In the genomic region with DNA sequence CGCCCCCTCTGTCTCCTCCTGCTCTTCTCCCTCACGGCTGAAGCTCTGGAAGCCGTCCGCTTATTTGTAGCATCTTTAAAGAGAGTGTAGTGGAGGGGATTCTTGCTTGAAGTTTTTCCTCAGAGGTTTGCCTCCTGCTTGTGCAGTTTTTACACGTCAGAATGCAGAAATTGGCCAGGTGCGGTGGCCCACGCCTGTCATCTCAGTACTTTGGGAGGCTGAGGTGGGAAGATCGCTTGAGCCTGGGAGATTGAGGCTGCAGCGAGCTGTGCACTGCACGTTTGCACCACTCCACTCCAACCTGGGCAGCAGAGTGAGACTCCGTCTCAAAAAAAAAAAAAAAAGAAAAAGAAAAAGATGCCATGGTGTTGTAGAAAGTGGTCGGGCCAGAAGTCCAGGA, we compare ENCODE assay signal across 33 cellular contexts.
DNase-seq lines count a peak whose midpoint lies in the region; ATAC-seq and TF ChIP-seq lines count a peak whose summit lies in the region.
"Had no signal": no experiment of that assay in that cellular context is flagged by ENCODE, and none has a peak within 500 bp of the region (broad histone marks: within the 10 kb centered on the region; RNA-seq: fewer than 3 reads in every experiment).

No MANE protein-coding gene starts in this region.

- POLR2A ChIA-PET in RWPE1 (lab: Yijun Ruan, JAX; ENCODE audit: low non-redundant PET) = no interaction called here
- POLR2A ChIA-PET in WTC11 (lab: Charles Lee) = no interaction called here

- no peaks in the 10 kb centered on the region for H3K79me1 ChIP-seq in neuronal stem cell (ENCODE audit: low read depth, low read length)

- H2BK5ac ChIP-seq in neuronal stem cell (ENCODE audit: low read length) = no peak overlapping the region

- no CpG with 5 or more reads among the region's 12 CpGs for WGBS in neuronal stem cell (ENCODE audit: extremely low coverage in 2 of 2, insufficient read length in 2 of 2, insufficient replicate concordance in 1 of 2), 2 donors

- H2AFZ ChIP-seq in neuronal stem cell (ENCODE audit: low read length) = no peak overlapping the region

- no peak overlapping the region for H3K18ac ChIP-seq in neuronal stem cell (ENCODE audit: low read length)

- no peak overlapping the region for H2BK15ac ChIP-seq in neuronal stem cell (ENCODE audit: low read length)

- no peaks in the 10 kb centered on the region for H3K27me3 Mint-ChIP-seq in WTC11 (ENCODE audit: low read depth)

- peak overlapping the region; percentile 43; the same call in 1 of the 2 replicates for H3K27ac Mint-ChIP-seq in WTC11
- H3K27ac Mint-ChIP-seq: B cell; CD14-positive monocyte; CD4-positive, alpha-beta memory T cell; CD4-positive, alpha-beta T cell; CD4-positive, CD25-positive, alpha-beta regulatory T cell; CD8-positive, alpha-beta memory T cell; CD8-positive, alpha-beta T cell had no signal

- H3K36me3 Mint-ChIP-seq in WTC11 = peaks cover 25% of the 10 kb centered on the region; the same call in 1 of the 2 replicates
- H3K36me3 Mint-ChIP-seq: CD4-positive, alpha-beta memory T cell; CD4-positive, CD25-positive, alpha-beta regulatory T cell; CD8-positive, alpha-beta memory T cell; CD8-positive, alpha-beta T cell had no signal

- no peak overlapping the region for H3K9ac ChIP-seq in neuronal stem cell (ENCODE audit: low read depth, low read length, poor library complexity)
- H3K9ac ChIP-seq: BLaER1; BLaER1 treated with 17β-estradiol and CSF1 and Interleukin-3, amounts not matched to agents 10 nM and 100 nM had no signal

- H3K27me3 ChIP-seq in neuronal stem cell (ENCODE audit: control insufficient read depth in 3 of 3, insufficient read depth in 3 of 3, low read depth in 1 of 3, low read length in 3 of 3) = no peaks in the 10 kb centered on the region
- H3K27me3 ChIP-seq: BE2C; BLaER1; BLaER1 treated with 17β-estradiol and CSF1 and Interleukin-3, amounts not matched to agents 10 nM and 100 nM had no signal

- no peak overlapping the region for H2AK5ac ChIP-seq in neuronal stem cell (ENCODE audit: low read depth, low read length)

- 0 out of 2 replicates have a peak overlapping the region, but pooled peaks have one; percentile 3 for H3K27ac ChIP-seq in RWPE1
- H3K27ac ChIP-seq in neuronal stem cell (replicated peaks; ENCODE audit: low read length) = no peak overlapping the region
- H3K27ac ChIP-seq: 22Rv1; A549; BLaER1; BLaER1 treated with 17β-estradiol and CSF1 and Interleukin-3, amounts not matched to agents 10 nM and 100 nM; C4-2B had no signal

- H3K4me1 ChIP-seq in neuronal stem cell (ENCODE audit: control insufficient read depth in 2 of 2, insufficient read depth in 1 of 2, low read depth in 1 of 2, low read length in 2 of 2) = peaks cover 9 to 18% of the 10 kb centered on the region in 2 donors
- H3K4me1 ChIP-seq: A549, BE2C, Caco-2 had no signal

- H4K8ac ChIP-seq in neuronal stem cell (ENCODE audit: low read depth, low read length) = no peak overlapping the region

- no peak overlapping the region for H3K4me2 ChIP-seq in neuronal stem cell (ENCODE audit: insufficient read depth, low read length, poor library complexity, severe bottlenecking)
- H3K4me2 ChIP-seq: A549; BLaER1; BLaER1 treated with 17β-estradiol and CSF1 and Interleukin-3, amounts not matched to agents 10 nM and 100 nM had no signal

- H3K4me1 Mint-ChIP-seq in WTC11 = peaks cover 29% of the 10 kb centered on the region
- H3K4me1 Mint-ChIP-seq: CD14-positive monocyte; CD4-positive, CD25-positive, alpha-beta regulatory T cell had no signal

- no peaks in the 10 kb centered on the region for H3K9me3 ChIP-seq in neuronal stem cell (replicated peaks in 1 of 2; ENCODE audit: control insufficient read depth in 2 of 2, insufficient read depth in 1 of 2, low read depth in 1 of 2, low read length in 2 of 2)
- H3K9me3 ChIP-seq: A549; BE2C; BLaER1; BLaER1 treated with 17β-estradiol and CSF1 and Interleukin-3, amounts not matched to agents 10 nM and 100 nM; Caco-2 had no signal

- no peak overlapping the region for H2BK12ac ChIP-seq in neuronal stem cell (ENCODE audit: low read length)

- H3K23ac ChIP-seq in neuronal stem cell (ENCODE audit: low read depth, low read length, poor library complexity) = no peak overlapping the region

- peaks cover 35 to 86% of the 10 kb centered on the region in 2 donors for H3K36me3 ChIP-seq in neuronal stem cell (replicated peaks in 1 of 2; ENCODE audit: control insufficient read depth in 2 of 2, insufficient read depth in 2 of 2, low read length in 2 of 2)
- H3K36me3 ChIP-seq: BE2C had no signal

- no peaks in the 10 kb centered on the region for H3K9me3 Mint-ChIP-seq in WTC11
- H3K9me3 Mint-ChIP-seq: CD14-positive monocyte; CD4-positive, alpha-beta memory T cell; CD4-positive, alpha-beta T cell; CD8-positive, alpha-beta memory T cell; CD8-positive, alpha-beta T cell had no signal

- ATAC-seq in WTC11 (no peak), HG02981 (IDR thresholded peaks at IDR 0.05; ENCODE audit: unreplicated experiment) (no peak), HG02798 (IDR thresholded peaks at IDR 0.05; ENCODE audit: poor library complexity, unreplicated experiment) (no peak)
- ATAC-seq: A549; CD8-positive, alpha-beta T cell had no signal

- H3K14ac ChIP-seq in neuronal stem cell (ENCODE audit: low read length) = no peak overlapping the region

- no peak for TF ChIP-seq CTCF in RWPE1 (conservative IDR thresholded peaks at IDR 0.05; ENCODE audit: low read depth)
- no peak for TF ChIP-seq CTCF in WTC11 (IDR thresholded peaks at IDR 0.05)

- peak overlapping the region; percentile 12 for H4K91ac ChIP-seq in neuronal stem cell (ENCODE audit: low read depth, low read length, poor library complexity)

- H3K4me3 ChIP-seq in neuronal stem cell (ENCODE audit: low read length in 2 of 2) = no peak overlapping the region
- H3K4me3 ChIP-seq: A549; BLaER1; BLaER1 treated with 17β-estradiol and CSF1 and Interleukin-3, amounts not matched to agents 10 nM and 100 nM had no signal

- no peak overlapping the region for H3K4me3 Mint-ChIP-seq in WTC11
- H3K4me3 Mint-ChIP-seq: B cell; CD14-positive monocyte; CD4-positive, alpha-beta memory T cell; CD4-positive, alpha-beta T cell; CD4-positive, CD25-positive, alpha-beta regulatory T cell; CD8-positive, alpha-beta memory T cell; CD8-positive, alpha-beta T cell had no signal

- H2BK120ac ChIP-seq in neuronal stem cell (ENCODE audit: low read depth, low read length) = no peak overlapping the region

- CTCF ChIA-PET in RWPE1 (lab: Yijun Ruan, JAX) = interaction anchor here (0.6 kb wide), 2 partner anchors 180 to 211 kb away, joined by 4 to 8 read pairs; no protein-coding TSS in a partner anchor
- CTCF ChIA-PET in WTC11 (lab: Charles Lee) = no interaction called here

- DNase-seq in RWPE1 (ENCODE audit: low spot score) (no peak), WTC11 (ENCODE audit: low spot score) (no peak), neuronal stem cell (ENCODE audit: low spot score) (no peak), KG1 (lab: John Stamatoyannopoulos, UW) (no peak)
- DNase-seq: 8988T; ACHN; AML-193; BE2C; C1 segment of cervical spinal cord; Caco-2; Calu3; CD4-positive, alpha-beta memory T cell; CD4-positive, alpha-beta T cell; CD4-positive, CD25-positive, alpha-beta regulatory T cell; CD8-positive, alpha-beta memory T cell; CD8-positive, alpha-beta T cell; COR-L47; DMS 273 treated with DMSO at 0.1 percent for 48 hours; DMS153; DMS53; DMS79; DMS79 treated with DMSO at 0.1 percent for 48 hours; DND-41; EL had no signal

- H3K4ac ChIP-seq in neuronal stem cell (ENCODE audit: low read length) = no peak overlapping the region

TF ChIP-seq in WTC11, 78 proteins besides CTCF, POLR2A, EP300 and RAD21 (continues in another document):
- TF ChIP-seq, protein P1, sequence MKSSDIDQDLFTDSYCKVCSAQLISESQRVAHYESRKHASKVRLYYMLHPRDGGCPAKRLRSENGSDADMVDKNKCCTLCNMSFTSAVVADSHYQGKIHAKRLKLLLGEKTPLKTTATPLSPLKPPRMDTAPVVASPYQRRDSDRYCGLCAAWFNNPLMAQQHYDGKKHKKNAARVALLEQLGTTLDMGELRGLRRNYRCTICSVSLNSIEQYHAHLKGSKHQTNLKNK (CRISPR knock-in tag; IDR thresholded peaks at IDR 0.05) = no peak
- TF ChIP-seq TEAD4 (CRISPR knock-in tag; IDR thresholded peaks at IDR 0.05) (no peak), JUN (CRISPR knock-in tag; IDR thresholded peaks at IDR 0.05) (no peak), GABPB1 (CRISPR knock-in tag; IDR thresholded peaks at IDR 0.05) (no peak), FOXK1 (CRISPR knock-in tag; IDR thresholded peaks at IDR 0.05) (no peak), CREB1 (CRISPR knock-in tag; IDR thresholded peaks at IDR 0.05) (no peak), SMAD3 (CRISPR knock-in tag; IDR thresholded peaks at IDR 0.05; ENCODE audit: borderline replicate concordance) (no peak), ZNF423 (CRISPR knock-in tag; IDR thresholded peaks at IDR 0.05) (no peak), CREM (CRISPR knock-in tag; IDR thresholded peaks at IDR 0.05) (no peak), ATF1 (CRISPR knock-in tag; IDR thresholded peaks at IDR 0.05) (no peak)
- TF ChIP-seq, protein P2, sequence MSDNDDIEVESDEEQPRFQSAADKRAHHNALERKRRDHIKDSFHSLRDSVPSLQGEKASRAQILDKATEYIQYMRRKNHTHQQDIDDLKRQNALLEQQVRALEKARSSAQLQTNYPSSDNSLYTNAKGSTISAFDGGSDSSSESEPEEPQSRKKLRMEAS (CRISPR knock-in tag; IDR thresholded peaks at IDR 0.05) = no peak
- TF ChIP-seq, protein P3, sequence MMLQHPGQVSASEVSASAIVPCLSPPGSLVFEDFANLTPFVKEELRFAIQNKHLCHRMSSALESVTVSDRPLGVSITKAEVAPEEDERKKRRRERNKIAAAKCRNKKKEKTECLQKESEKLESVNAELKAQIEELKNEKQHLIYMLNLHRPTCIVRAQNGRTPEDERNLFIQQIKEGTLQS (CRISPR knock-in tag; conservative IDR thresholded peaks at IDR 0.05) = no peak
- TF ChIP-seq, protein P4, sequence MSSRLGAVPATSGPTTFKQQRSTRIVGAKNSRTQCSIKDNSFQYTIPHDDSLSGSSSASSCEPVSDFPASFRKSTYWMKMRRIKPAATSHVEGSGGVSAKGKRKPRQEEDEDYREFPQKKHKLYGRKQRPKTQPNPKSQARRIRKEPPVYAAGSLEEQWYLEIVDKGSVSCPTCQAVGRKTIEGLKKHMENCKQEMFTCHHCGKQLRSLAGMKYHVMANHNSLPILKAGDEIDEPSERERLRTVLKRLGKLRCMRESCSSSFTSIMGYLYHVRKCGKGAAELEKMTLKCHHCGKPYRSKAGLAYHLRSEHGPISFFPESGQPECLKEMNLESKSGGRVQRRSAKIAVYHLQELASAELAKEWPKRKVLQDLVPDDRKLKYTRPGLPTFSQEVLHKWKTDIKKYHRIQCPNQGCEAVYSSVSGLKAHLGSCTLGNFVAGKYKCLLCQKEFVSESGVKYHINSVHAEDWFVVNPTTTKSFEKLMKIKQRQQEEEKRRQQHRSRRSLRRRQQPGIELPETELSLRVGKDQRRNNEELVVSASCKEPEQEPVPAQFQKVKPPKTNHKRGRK (CRISPR knock-in tag; IDR thresholded peaks at IDR 0.05; ENCODE audit: borderline replicate concordance) = no peak
